21 cellular contexts compared by ENCODE assay signal in genomic region chr11:16404781-16405180, GRCh38. TPM values are rescaled to one million over a fixed set of nuclear protein-coding genes. Genes with fewer than 3 reads are reported as not detected.
"Had no signal": no experiment of that assay in that cellular context is flagged by ENCODE, and none has a peak within 500 bp of the region (broad histone marks: within the 10 kb centered on the region; RNA-seq: fewer than 3 reads in every experiment).

No MANE protein-coding gene starts in this region.

- DNase-seq: activated CD4-positive, alpha-beta T cell treated with anti-CD3 and anti-CD28 coated beads, Interleukin-2, amount 50 U/mL, for 1 hour; activated CD4-positive, CD25-positive, alpha-beta regulatory T cell; activated CD8-positive, alpha-beta memory T cell treated with anti-CD3 and anti-CD28 coated beads for 24 hours; activated naive CD8-positive, alpha-beta T cell treated with anti-CD3 and anti-CD28 coated beads for 36 hours; amygdala; body of pancreas; central memory CD4-positive, alpha-beta T cell; colonic mucosa; glutamatergic neuron; left colon; midbrain; stimulated activated CD4-positive, alpha-beta T cell treated with anti-CD3 and anti-CD28 coated beads, Interleukin-4, amount 100 ng/mL, for 24 hours; stimulated activated naive CD4-positive, alpha-beta T cell had no signal

- H3K36me3 Mint-ChIP-seq: activated naive CD8-positive, alpha-beta T cell treated with anti-CD3 and anti-CD28 coated beads for 36 hours; type B pancreatic cell had no signal

- ATAC-seq: body of pancreas, left colon had no signal

- H3K27ac ChIP-seq: body of pancreas, colonic mucosa, esophagus muscularis mucosa, neutrophil, parathyroid adenoma, right atrium auricular region, skin epidermis had no signal

- H3K4me3 Mint-ChIP-seq: activated naive CD8-positive, alpha-beta T cell treated with anti-CD3 and anti-CD28 coated beads for 36 hours; activated T-helper 1 cell treated with anti-CD3 and anti-CD28 coated beads, Interleukin-12 subunit alpha, Interleukin-12 subunit beta, Interleukin-2, Interleukin-4 antibody, amounts not matched to agents 30 ng/mL and 10 ng/mL and 1 ng/mL, durations not matched to agents 14 hours and 24 hours and 36 hours; type B pancreatic cell had no signal

- H3K9ac ChIP-seq: parathyroid adenoma had no signal

- H3K4me1 Mint-ChIP-seq: activated naive CD8-positive, alpha-beta T cell treated with anti-CD3 and anti-CD28 coated beads for 36 hours had no signal

- H3K4me3 ChIP-seq: colonic mucosa, esophagus muscularis mucosa, right atrium auricular region, skin epidermis had no signal

- H3K27ac Mint-ChIP-seq: activated naive CD8-positive, alpha-beta T cell treated with anti-CD3 and anti-CD28 coated beads for 36 hours; activated T-helper 1 cell treated with anti-CD3 and anti-CD28 coated beads, Interleukin-12 subunit alpha, Interleukin-12 subunit beta, Interleukin-2, Interleukin-4 antibody, amounts not matched to agents 30 ng/mL and 10 ng/mL and 1 ng/mL, durations not matched to agents 14 hours and 24 hours and 36 hours; type B pancreatic cell had no signal

- H3K27me3 Mint-ChIP-seq: activated naive CD8-positive, alpha-beta T cell treated with anti-CD3 and anti-CD28 coated beads for 36 hours; type B pancreatic cell had no signal

- H3K9me3 ChIP-seq: body of pancreas, colonic mucosa, esophagus muscularis mucosa, neutrophil, right atrium auricular region had no signal

- H3K4me1 ChIP-seq: colonic mucosa, esophagus muscularis mucosa, parathyroid adenoma, right atrium auricular region had no signal

- H3K27me3 ChIP-seq: body of pancreas, colonic mucosa, esophagus muscularis mucosa, neutrophil, right atrium auricular region had no signal

- H3K36me3 ChIP-seq: colonic mucosa, esophagus muscularis mucosa, neutrophil, right atrium auricular region had no signal

- H3K9me3 Mint-ChIP-seq: activated T-helper 1 cell treated with anti-CD3 and anti-CD28 coated beads, Interleukin-12 subunit alpha, Interleukin-12 subunit beta, Interleukin-2, Interleukin-4 antibody, amounts not matched to agents 30 ng/mL and 10 ng/mL and 1 ng/mL, durations not matched to agents 14 hours and 24 hours and 36 hours; type B pancreatic cell had no signal

RNA-seq across cellular contexts. Expression of gene SOX6, which starts 48.4 kb away (rescaled TPM):
- total RNA-seq: activated T-helper 1 cell treated with anti-CD3 and anti-CD28 coated beads, Interleukin-12 subunit alpha, Interleukin-12 subunit beta, Interleukin-2, Interleukin-4 antibody, amounts not matched to agents 30 ng/mL and 10 ng/mL and 1 ng/mL, durations not matched to agents 14 hours and 24 hours and 36 hours; T-helper 2 cell treated with Interferon-gamma antibody and Interleukin-4, amounts not matched to agents 100 ng/mL and 5 ng/mL, for 36 hours had no signal
